1 cellular context compared by ENCODE assay signal in genomic region chr3:27368831-27369607, GRCh38.
TF ChIP-seq lines count a peak whose summit lies in the region.

TSS of gene NEK10 (minus strand) at chr3:27369383. CDS start at chr3:27352882, 16,501 bp downstream.

TF ChIP-seq in K562, 482 proteins besides CTCF, POLR2A, EP300 and RAD21 (continued from another document and continues in another):
- peak in 1 of 2 experiments; percentile 72; a peak in 1 of 4 replicates for TF ChIP-seq CSDE1 (IDR thresholded peaks at IDR 0.05)
- TF ChIP-seq ZNF449 (CRISPR knock-in tag; IDR thresholded peaks at IDR 0.05) = no peak
- no peak for TF ChIP-seq ZSCAN32 (CRISPR knock-in tag; IDR thresholded peaks at IDR 0.05)
- peak; percentile 78 for TF ChIP-seq NEUROD1 (IDR thresholded peaks at IDR 0.05; ENCODE audit: borderline replicate concordance, low read depth, low read length, partially characterized antibody)
- no peak for TF ChIP-seq ZNF76 (CRISPR knock-in tag; IDR thresholded peaks at IDR 0.05; ENCODE audit: borderline replicate concordance)
- no peak for TF ChIP-seq ZHX1 (conservative IDR thresholded peaks at IDR 0.05; ENCODE audit: low read length)
- no peak for TF ChIP-seq MED1 (CRISPR knock-in tag; IDR thresholded peaks at IDR 0.05; ENCODE audit: borderline replicate concordance)
- no peak for TF ChIP-seq JUNB (CRISPR knock-in tag; conservative IDR thresholded peaks at IDR 0.05)
- TF ChIP-seq E2F5 (CRISPR knock-in tag; IDR thresholded peaks at IDR 0.05) = no peak
- no peak for TF ChIP-seq CBX3 (IDR thresholded peaks at IDR 0.05; ENCODE audit: borderline replicate concordance in 1 of 2, low read length in 2 of 2)
- TF ChIP-seq RUNX1 (IDR thresholded peaks at IDR 0.05; ENCODE audit: low read depth) = no peak
- no peak for TF ChIP-seq NR2F6 (CRISPR knock-in tag; IDR thresholded peaks at IDR 0.05)
- TF ChIP-seq VEZF1 (CRISPR knock-in tag; IDR thresholded peaks at IDR 0.05) = no peak
- TF ChIP-seq ZNF280B (CRISPR knock-in tag; IDR thresholded peaks at IDR 0.05) = no peak
- no peak for TF ChIP-seq KLF16 (IDR thresholded peaks at IDR 0.05)
- no peak for TF ChIP-seq MAZ (CRISPR knock-in tag; conservative IDR thresholded peaks at IDR 0.05 in 1 of 2, IDR thresholded peaks at IDR 0.05 in 1 of 2)
- TF ChIP-seq RBFOX2 (IDR thresholded peaks at IDR 0.05; ENCODE audit: low read depth, low read length) = no peak
- no peak for TF ChIP-seq ZNF444 (CRISPR knock-in tag; IDR thresholded peaks at IDR 0.05)
- TF ChIP-seq MIER1 (IDR thresholded peaks at IDR 0.05; ENCODE audit: low read depth) = no peak
- TF ChIP-seq SAP30 (IDR thresholded peaks at IDR 0.05; ENCODE audit: borderline replicate concordance, insufficient read depth, low read depth, low read length, poor library complexity, severe bottlenecking) = peak; percentile 67
- TF ChIP-seq ZNF780A (CRISPR knock-in tag; IDR thresholded peaks at IDR 0.05) = no peak
- TF ChIP-seq ADNP (tag; IDR thresholded peaks at IDR 0.05) = no peak
- peak; percentile 63 for TF ChIP-seq HCFC1 (IDR thresholded peaks at IDR 0.05; ENCODE audit: low read depth, low read length)
- TF ChIP-seq FOXP4 (CRISPR knock-in tag; IDR thresholded peaks at IDR 0.05; ENCODE audit: borderline replicate concordance) = no peak
- TF ChIP-seq ZNF224 (CRISPR knock-in tag; IDR thresholded peaks at IDR 0.05) = no peak
- no peak for TF ChIP-seq RAD51 (IDR thresholded peaks at IDR 0.05; ENCODE audit: borderline replicate concordance, low read depth)
- TF ChIP-seq PCBP2 (IDR thresholded peaks at IDR 0.05; ENCODE audit: low read depth, low read length, poor library complexity, severe bottlenecking) = no peak
- TF ChIP-seq CREM (IDR thresholded peaks at IDR 0.05; ENCODE audit: low read depth) = peak; percentile 62
- no peak for TF ChIP-seq SOX6 (IDR thresholded peaks at IDR 0.05)
- TF ChIP-seq PREB (CRISPR knock-in tag; IDR thresholded peaks at IDR 0.05) = no peak
- no peak for TF ChIP-seq ZBTB33 (CRISPR knock-in tag; IDR thresholded peaks at IDR 0.05)
- no peak for TF ChIP-seq ZBTB34 (CRISPR knock-in tag; IDR thresholded peaks at IDR 0.05)
- TF ChIP-seq BRD9 (IDR thresholded peaks at IDR 0.05; ENCODE audit: low read depth, partially characterized antibody) = no peak
- no peak for TF ChIP-seq ZNF395 (CRISPR knock-in tag; IDR thresholded peaks at IDR 0.05)
- no peak for TF ChIP-seq BCOR (IDR thresholded peaks at IDR 0.05)
- TF ChIP-seq REST (CRISPR knock-in tag; IDR thresholded peaks at IDR 0.05; ENCODE audit: low read depth) = no peak
- TF ChIP-seq ZNF740 (CRISPR knock-in tag; IDR thresholded peaks at IDR 0.05) = no peak
- TF ChIP-seq ZNF740 (tag; IDR thresholded peaks at IDR 0.05) = no peak
- no peak for TF ChIP-seq ZNF12 (CRISPR knock-in tag; IDR thresholded peaks at IDR 0.05)
- peak; percentile 82 for TF ChIP-seq RFX5 (IDR thresholded peaks at IDR 0.05; ENCODE audit: low read depth, low read length)
- no peak for TF ChIP-seq PPARD (CRISPR knock-in tag; IDR thresholded peaks at IDR 0.05)
